In the genomic region with DNA sequence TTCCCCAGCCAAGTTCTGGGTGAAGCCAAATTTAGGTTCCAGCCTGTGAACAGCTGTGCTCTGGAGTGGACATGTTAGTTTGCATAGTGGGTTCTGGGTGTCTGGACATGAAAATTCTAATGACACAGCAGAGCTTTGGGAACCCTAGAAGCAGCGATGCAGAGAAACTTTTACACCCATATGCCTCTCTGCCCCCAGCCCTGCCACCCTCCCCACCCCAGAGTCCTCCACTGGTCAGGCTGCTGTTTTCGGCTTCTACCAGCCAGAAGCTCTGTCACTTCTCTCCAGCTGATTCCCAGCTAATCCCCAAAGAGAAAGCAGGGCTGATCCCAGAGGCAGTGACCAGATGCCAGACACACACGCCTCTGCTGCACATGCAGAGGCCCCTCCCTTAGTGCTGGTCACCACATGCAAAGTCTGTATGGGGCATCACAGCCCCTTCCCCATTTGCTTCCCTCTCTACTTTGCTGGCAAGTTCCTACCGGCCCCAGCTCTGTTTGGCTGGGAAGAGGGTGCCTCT, we compare ENCODE assay signal across 10 cellular contexts. TPM values are rescaled to one million over a fixed set of nuclear protein-coding genes. Genes with fewer than 3 reads are reported as not detected.
DNase-seq lines count a peak whose midpoint lies in the region; ATAC-seq, FAIRE-seq and TF ChIP-seq lines count a peak whose summit lies in the region.
"Had no signal": no experiment of that assay in that cellular context is flagged by ENCODE, and none has a peak within 500 bp of the region (broad histone marks: within the 10 kb centered on the region; RNA-seq: fewer than 3 reads in every experiment).

No MANE protein-coding gene starts in this region.

- H3K27ac Mint-ChIP-seq in nephron (peak overlapping the region in 2 of 3 experiments; percentile 10 to 77), HFFc6 (no peak overlapping the region)

- H3K27ac ChIP-seq in A549 (peak overlapping the region; percentile 38 to 79; a peak in 4 of 6 replicates), ascending aorta (peak overlapping the region; percentile 30 to 58)

- H3K9me3 ChIP-seq in A549 (no peaks in the 10 kb centered on the region), ascending aorta (no peaks in the 10 kb centered on the region)

- peaks cover 12% of the 10 kb centered on the region for H3K27me3 Mint-ChIP-seq in nephron (ENCODE audit: low read depth)
- peaks cover 26% of the 10 kb centered on the region for H3K27me3 Mint-ChIP-seq in HFFc6 (ENCODE audit: insufficient read depth)

- peaks cover 33% of the 10 kb centered on the region for H3K4me1 ChIP-seq in A549
- peaks cover 11 to 20% of the 10 kb centered on the region in 2 donors for H3K4me1 ChIP-seq in ascending aorta

- H3K36me3 ChIP-seq in ascending aorta: no peaks in the 10 kb centered on the region

- DNase-seq in A549 (ENCODE audit: low read depth in 1 of 2, low spot score in 1 of 2): peak in 1 of 2 experiments; percentile 19
- peak; percentile 54 for DNase-seq in GM19239 (ENCODE audit: insufficient read length, low spot score)
- no peak for DNase-seq in ascending aorta (ENCODE audit: low spot score in 2 of 2)
- DNase-seq in glomerular visceral epithelial cell (ENCODE audit: extremely low spot score): no peak
- DNase-seq in HK-2 (ENCODE audit: unreplicated experiment): no peak
- DNase-seq in HFFc6: no peak

- FAIRE-seq in A549 (lab: Jason Lieb, UNC): no peak
- FAIRE-seq in GM19239 (lab: Jason Lieb, UNC): no peak
- FAIRE-seq: G401.6 had no signal

- H3K27me3 ChIP-seq in ascending aorta: no peaks in the 10 kb centered on the region

- H3K9me3 Mint-ChIP-seq in nephron (no peaks in the 10 kb centered on the region), HFFc6 (no peaks in the 10 kb centered on the region)
- H3K9me3 Mint-ChIP-seq: neural crest cell had no signal

- H3K4me3 Mint-ChIP-seq in nephron (no peak overlapping the region), HFFc6 (no peak overlapping the region)
- H3K4me3 Mint-ChIP-seq: neural crest cell had no signal

- POLR2A ChIA-PET in A549 (lab: Yijun Ruan, JAX): interaction anchor here (0.6 to 3.0 kb wide), 3 partner anchors 39 to 410 kb away, joined by 3 to 10 read pairs (median 10); partner anchors contain the start of genes SLC29A3 and VSIR

- TF ChIP-seq POLR2A in A549 (IDR thresholded peaks at IDR 0.05; ENCODE audit: low read length): no peak

- TF ChIP-seq CTCF in A549 (IDR thresholded peaks at IDR 0.05) (no peak), ascending aorta (IDR thresholded peaks at IDR 0.05) (no peak), nephron (IDR thresholded peaks at IDR 0.05; ENCODE audit: unreplicated experiment in 3 of 3) (no peak), HFFc6 (IDR thresholded peaks at IDR 0.05) (no peak)

- no peak overlapping the region for H3K4me3 ChIP-seq in A549
- no peak overlapping the region for H3K4me3 ChIP-seq in ascending aorta

- CTCF ChIA-PET in A549 (lab: Yijun Ruan, JAX): interaction anchor here (1.1 to 6.1 kb wide), 5 partner anchors 16 to 409 kb away, joined by 3 to 31 read pairs (median 4); partner anchors contain the start of genes SLC29A3 and VSIR

- H3K36me3 Mint-ChIP-seq in nephron (ENCODE audit: low read depth): no peaks in the 10 kb centered on the region
- no peaks in the 10 kb centered on the region for H3K36me3 Mint-ChIP-seq in HFFc6 (ENCODE audit: low read depth)

- WGBS in A549 (ENCODE audit: missing lambda C conversion rate): 80% methylated on average over 4 of the region's 4 CpGs

- TF ChIP-seq RAD21 in A549 (conservative IDR thresholded peaks at IDR 0.05 in 1 of 2, IDR thresholded peaks at IDR 0.05 in 1 of 2): no peak

- no peak for TF ChIP-seq EP300 in A549 (IDR thresholded peaks at IDR 0.05)

- peak overlapping the region; percentile 71 for H3K4me2 ChIP-seq in A549

- intact Hi-C loops in ascending aorta (cut with DNase I): no loop called here

- ATAC-seq in A549 (peak in 1 of 2 experiments; percentile 11; a peak in 1 of 6 replicates), HG03354 (IDR thresholded peaks at IDR 0.05; ENCODE audit: poor library complexity, severe bottlenecking, unreplicated experiment) (peak; percentile 38)

- peaks cover 34% of the 10 kb centered on the region for H3K4me1 Mint-ChIP-seq in nephron
- peaks cover 19% of the 10 kb centered on the region for H3K4me1 Mint-ChIP-seq in HFFc6 (ENCODE audit: low read depth)

TF ChIP-seq in A549, 52 proteins besides CTCF, POLR2A, EP300 and RAD21 (continues in another document):
- TF ChIP-seq CHD2 (IDR thresholded peaks at IDR 0.05; ENCODE audit: low read length, partially characterized antibody) (no peak), JUNB (IDR thresholded peaks at IDR 0.05) (no peak), NPAS2 (CRISPR knock-in tag; IDR thresholded peaks at IDR 0.05; ENCODE audit: borderline replicate concordance) (no peak), SREBF2 (IDR thresholded peaks at IDR 0.05) (no peak), ZNF302 (CRISPR knock-in tag; IDR thresholded peaks at IDR 0.05) (no peak), HOXB13 (CRISPR knock-in tag; IDR thresholded peaks at IDR 0.05; ENCODE audit: low read depth) (no peak), TP53 (CRISPR knock-in tag; IDR thresholded peaks at IDR 0.05) (no peak), ATOH8 (CRISPR knock-in tag; IDR thresholded peaks at IDR 0.05; ENCODE audit: low read depth) (no peak), ESRRA (IDR thresholded peaks at IDR 0.05; ENCODE audit: borderline replicate concordance, low read length) (no peak), RNF2 (IDR thresholded peaks at IDR 0.05; ENCODE audit: borderline replicate concordance, low read depth) (no peak), CBX2 (IDR thresholded peaks at IDR 0.05; ENCODE audit: borderline replicate concordance, low read depth) (no peak), BHLHE40 (IDR thresholded peaks at IDR 0.05; ENCODE audit: low read depth, low read length) (no peak)
- TF ChIP-seq, protein P1, sequence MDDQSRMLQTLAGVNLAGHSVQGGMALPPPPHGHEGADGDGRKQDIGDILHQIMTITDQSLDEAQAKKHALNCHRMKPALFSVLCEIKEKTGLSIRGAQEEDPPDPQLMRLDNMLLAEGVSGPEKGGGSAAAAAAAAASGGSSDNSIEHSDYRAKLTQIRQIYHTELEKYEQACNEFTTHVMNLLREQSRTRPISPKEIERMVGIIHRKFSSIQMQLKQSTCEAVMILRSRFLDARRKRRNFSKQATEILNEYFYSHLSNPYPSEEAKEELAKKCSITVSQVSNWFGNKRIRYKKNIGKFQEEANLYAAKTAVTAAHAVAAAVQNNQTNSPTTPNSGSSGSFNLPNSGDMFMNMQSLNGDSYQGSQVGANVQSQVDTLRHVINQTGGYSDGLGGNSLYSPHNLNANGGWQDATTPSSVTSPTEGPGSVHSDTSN (IDR thresholded peaks at IDR 0.05): no peak
- TF ChIP-seq, protein P2, sequence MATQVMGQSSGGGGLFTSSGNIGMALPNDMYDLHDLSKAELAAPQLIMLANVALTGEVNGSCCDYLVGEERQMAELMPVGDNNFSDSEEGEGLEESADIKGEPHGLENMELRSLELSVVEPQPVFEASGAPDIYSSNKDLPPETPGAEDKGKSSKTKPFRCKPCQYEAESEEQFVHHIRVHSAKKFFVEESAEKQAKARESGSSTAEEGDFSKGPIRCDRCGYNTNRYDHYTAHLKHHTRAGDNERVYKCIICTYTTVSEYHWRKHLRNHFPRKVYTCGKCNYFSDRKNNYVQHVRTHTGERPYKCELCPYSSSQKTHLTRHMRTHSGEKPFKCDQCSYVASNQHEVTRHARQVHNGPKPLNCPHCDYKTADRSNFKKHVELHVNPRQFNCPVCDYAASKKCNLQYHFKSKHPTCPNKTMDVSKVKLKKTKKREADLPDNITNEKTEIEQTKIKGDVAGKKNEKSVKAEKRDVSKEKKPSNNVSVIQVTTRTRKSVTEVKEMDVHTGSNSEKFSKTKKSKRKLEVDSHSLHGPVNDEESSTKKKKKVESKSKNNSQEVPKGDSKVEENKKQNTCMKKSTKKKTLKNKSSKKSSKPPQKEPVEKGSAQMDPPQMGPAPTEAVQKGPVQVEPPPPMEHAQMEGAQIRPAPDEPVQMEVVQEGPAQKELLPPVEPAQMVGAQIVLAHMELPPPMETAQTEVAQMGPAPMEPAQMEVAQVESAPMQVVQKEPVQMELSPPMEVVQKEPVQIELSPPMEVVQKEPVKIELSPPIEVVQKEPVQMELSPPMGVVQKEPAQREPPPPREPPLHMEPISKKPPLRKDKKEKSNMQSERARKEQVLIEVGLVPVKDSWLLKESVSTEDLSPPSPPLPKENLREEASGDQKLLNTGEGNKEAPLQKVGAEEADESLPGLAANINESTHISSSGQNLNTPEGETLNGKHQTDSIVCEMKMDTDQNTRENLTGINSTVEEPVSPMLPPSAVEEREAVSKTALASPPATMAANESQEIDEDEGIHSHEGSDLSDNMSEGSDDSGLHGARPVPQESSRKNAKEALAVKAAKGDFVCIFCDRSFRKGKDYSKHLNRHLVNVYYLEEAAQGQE (IDR thresholded peaks at IDR 0.05): no peak

RNA-seq across cellular contexts. Expression of gene C10orf105, which starts 8.7 kb away (rescaled TPM):
- not detected in 2 replicates for polyA plus RNA-seq in A549 (2011; rRNA removed)
- polyA plus RNA-seq in A549 (2012; cell fraction: cytosol; rRNA removed): not detected in 2 replicates
- not detected in 2 replicates for polyA plus RNA-seq in A549 (2012; cell fraction: nucleus; rRNA removed)
- polyA plus RNA-seq in A549 (2017; fragmentation: RNase III; extraction: RNeasy Plus Mini Kit Qiagen cat#74134 plus additional on column Dnase treatment): not detected in 3 replicates
- not detected in 2 replicates for polyA minus RNA-seq in A549 (2011; rRNA and poly(A)+ RNA removed)
- not detected for total RNA-seq in ascending aorta
- not detected for total RNA-seq in HFFc6 (2021; fragmentation: NEBNext Ultra II Directional; extraction: Animal tissue kit (Norgen Biotek cat#: 25700))

RNA-seq across cellular contexts. Expression of gene VSIR, which starts 45.0 kb away (rescaled TPM):
- 18.5 and 23.5 TPM in 2 replicates for polyA plus RNA-seq in A549 (2011; rRNA removed)
- polyA plus RNA-seq in A549 (2012; cell fraction: cytosol; rRNA removed): 22.2 and 38.1 TPM in 2 replicates
- 49.7 and 59.1 TPM in 2 replicates for polyA plus RNA-seq in A549 (2012; cell fraction: nucleus; rRNA removed)
- 15.5 to 19.3 TPM (median 19.1 TPM) in 3 replicates for polyA plus RNA-seq in A549 (2017; fragmentation: RNase III; extraction: RNeasy Plus Mini Kit Qiagen cat#74134 plus additional on column Dnase treatment)
- polyA minus RNA-seq in A549 (2011; rRNA and poly(A)+ RNA removed): 17.6 and 24.3 TPM in 2 replicates
- 193 TPM for total RNA-seq in ascending aorta
- 10 to 100 TPM; 24.3 to 36.2 (median 29.0) TPM for total RNA-seq in HFFc6 (2021; fragmentation: NEBNext Ultra II Directional; extraction: Animal tissue kit (Norgen Biotek cat#: 25700))
- total RNA-seq: neural crest cell had no signal
